ENCODE assay signal across 8 cellular contexts in genomic region chr1:16687132-16687800, GRCh38. TPM values are rescaled to one million over a fixed set of nuclear protein-coding genes. Genes with fewer than 3 reads are reported as not detected.
"Had no signal": no experiment of that assay in that cellular context is flagged by ENCODE, and none has a peak within 500 bp of the region (broad histone marks: within the 10 kb centered on the region; RNA-seq: fewer than 3 reads in every experiment).

No MANE protein-coding gene starts in this region.

RNA-seq across cellular contexts. Expression of gene RNU1-3, which starts 20.5 kb away (rescaled TPM):
- total RNA-seq: osteoblast had no signal
- polyA plus RNA-seq: lung, pancreas, right cardiac atrium, sigmoid colon, small intestine, stomach, urinary bladder had no signal

RNA-seq across cellular contexts. Expression of gene RNU1-4, which starts 53.0 kb away (rescaled TPM):
- total RNA-seq: osteoblast had no signal
- polyA plus RNA-seq: lung, pancreas, right cardiac atrium, sigmoid colon, small intestine, stomach, urinary bladder had no signal
